In genomic region chr9:26955921-26956886, GRCh38 we compare ENCODE assay signal across 1 cellular context.
TF ChIP-seq lines count a peak whose summit lies in the region.

TSS of gene IFT74 (plus strand) at chr9:26956412. CDS start at chr9:26961968, 5,556 bp downstream.

TF ChIP-seq in HepG2, 621 proteins besides CTCF, POLR2A, EP300 and RAD21 (continued from another document and continues in another):
- 0 out of 2 replicates have a peak, but pooled peaks have one; percentile 20 for TF ChIP-seq ATF2 (CRISPR knock-in tag; IDR thresholded peaks at IDR 0.05)
- TF ChIP-seq ZBTB49 (CRISPR knock-in tag; IDR thresholded peaks at IDR 0.05; ENCODE audit: borderline replicate concordance): no peak
- TF ChIP-seq TCF12 (IDR thresholded peaks at IDR 0.05): no peak
- no peak for TF ChIP-seq TCF12 (CRISPR knock-in tag; IDR thresholded peaks at IDR 0.05)
- no peak for TF ChIP-seq ZNF430 (CRISPR knock-in tag; IDR thresholded peaks at IDR 0.05)
- no peak for TF ChIP-seq SNAPC4 (CRISPR knock-in tag; IDR thresholded peaks at IDR 0.05)
- TF ChIP-seq ZNF232 (CRISPR knock-in tag; IDR thresholded peaks at IDR 0.05; ENCODE audit: borderline replicate concordance): no peak
- TF ChIP-seq, protein P1, sequence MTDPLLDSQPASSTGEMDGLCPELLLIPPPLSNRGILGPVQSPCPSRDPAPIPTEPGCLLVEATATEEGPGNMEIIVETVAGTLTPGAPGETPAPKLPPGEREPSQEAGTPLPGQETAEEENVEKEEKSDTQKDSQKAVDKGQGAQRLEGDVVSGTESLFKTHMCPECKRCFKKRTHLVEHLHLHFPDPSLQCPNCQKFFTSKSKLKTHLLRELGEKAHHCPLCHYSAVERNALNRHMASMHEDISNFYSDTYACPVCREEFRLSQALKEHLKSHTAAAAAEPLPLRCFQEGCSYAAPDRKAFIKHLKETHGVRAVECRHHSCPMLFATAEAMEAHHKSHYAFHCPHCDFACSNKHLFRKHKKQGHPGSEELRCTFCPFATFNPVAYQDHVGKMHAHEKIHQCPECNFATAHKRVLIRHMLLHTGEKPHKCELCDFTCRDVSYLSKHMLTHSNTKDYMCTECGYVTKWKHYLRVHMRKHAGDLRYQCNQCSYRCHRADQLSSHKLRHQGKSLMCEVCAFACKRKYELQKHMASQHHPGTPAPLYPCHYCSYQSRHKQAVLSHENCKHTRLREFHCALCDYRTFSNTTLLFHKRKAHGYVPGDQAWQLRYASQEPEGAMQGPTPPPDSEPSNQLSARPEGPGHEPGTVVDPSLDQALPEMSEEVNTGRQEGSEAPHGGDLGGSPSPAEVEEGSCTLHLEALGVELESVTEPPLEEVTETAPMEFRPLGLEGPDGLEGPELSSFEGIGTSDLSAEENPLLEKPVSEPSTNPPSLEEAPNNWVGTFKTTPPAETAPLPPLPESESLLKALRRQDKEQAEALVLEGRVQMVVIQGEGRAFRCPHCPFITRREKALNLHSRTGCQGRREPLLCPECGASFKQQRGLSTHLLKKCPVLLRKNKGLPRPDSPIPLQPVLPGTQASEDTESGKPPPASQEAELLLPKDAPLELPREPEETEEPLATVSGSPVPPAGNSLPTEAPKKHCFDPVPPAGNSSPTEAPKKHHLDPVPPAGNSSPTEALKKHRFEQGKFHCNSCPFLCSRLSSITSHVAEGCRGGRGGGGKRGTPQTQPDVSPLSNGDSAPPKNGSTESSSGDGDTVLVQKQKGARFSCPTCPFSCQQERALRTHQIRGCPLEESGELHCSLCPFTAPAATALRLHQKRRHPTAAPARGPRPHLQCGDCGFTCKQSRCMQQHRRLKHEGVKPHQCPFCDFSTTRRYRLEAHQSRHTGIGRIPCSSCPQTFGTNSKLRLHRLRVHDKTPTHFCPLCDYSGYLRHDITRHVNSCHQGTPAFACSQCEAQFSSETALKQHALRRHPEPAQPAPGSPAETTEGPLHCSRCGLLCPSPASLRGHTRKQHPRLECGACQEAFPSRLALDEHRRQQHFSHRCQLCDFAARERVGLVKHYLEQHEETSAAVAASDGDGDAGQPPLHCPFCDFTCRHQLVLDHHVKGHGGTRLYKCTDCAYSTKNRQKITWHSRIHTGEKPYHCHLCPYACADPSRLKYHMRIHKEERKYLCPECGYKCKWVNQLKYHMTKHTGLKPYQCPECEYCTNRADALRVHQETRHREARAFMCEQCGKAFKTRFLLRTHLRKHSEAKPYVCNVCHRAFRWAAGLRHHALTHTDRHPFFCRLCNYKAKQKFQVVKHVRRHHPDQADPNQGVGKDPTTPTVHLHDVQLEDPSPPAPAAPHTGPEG (CRISPR knock-in tag; IDR thresholded peaks at IDR 0.05): peak; percentile 97
- TF ChIP-seq HOMEZ (CRISPR knock-in tag; IDR thresholded peaks at IDR 0.05; ENCODE audit: low read depth): no peak
- no peak; the same call in 1 of the 2 replicates for TF ChIP-seq MEF2D (CRISPR knock-in tag; IDR thresholded peaks at IDR 0.05)
- TF ChIP-seq KMT2A (CRISPR knock-in tag; IDR thresholded peaks at IDR 0.05): peak; percentile 86
- TF ChIP-seq, protein P2, sequence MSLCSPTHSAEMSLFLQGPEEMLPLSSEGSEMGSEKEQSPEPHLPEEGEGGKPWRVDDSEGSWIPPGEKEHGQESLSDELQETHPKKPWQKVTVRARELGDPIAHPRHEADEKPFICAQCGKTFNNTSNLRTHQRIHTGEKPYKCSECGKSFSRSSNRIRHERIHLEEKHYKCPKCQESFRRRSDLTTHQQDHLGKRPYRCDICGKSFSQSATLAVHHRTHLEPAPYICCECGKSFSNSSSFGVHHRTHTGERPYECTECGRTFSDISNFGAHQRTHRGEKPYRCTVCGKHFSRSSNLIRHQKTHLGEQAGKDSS (CRISPR knock-in tag; IDR thresholded peaks at IDR 0.05; ENCODE audit: borderline replicate concordance, low read depth): no peak
- peak; percentile 96 for TF ChIP-seq ASH2L (IDR thresholded peaks at IDR 0.05; ENCODE audit: insufficient read length, low read depth, low read length)
- TF ChIP-seq MTERF4 (CRISPR knock-in tag; IDR thresholded peaks at IDR 0.05): peak; percentile 86; the same call in 1 of the 2 replicates
- 0 out of 2 replicates have a peak, but pooled peaks have one; percentile 47 for TF ChIP-seq LCORL (IDR thresholded peaks at IDR 0.05)
- TF ChIP-seq LCORL (CRISPR knock-in tag; IDR thresholded peaks at IDR 0.05): no peak
- TF ChIP-seq CCDC6 (CRISPR knock-in tag; IDR thresholded peaks at IDR 0.05): 0 out of 2 replicates have a peak, but pooled peaks have one; percentile 31
- peak; percentile 48; the same call in 1 of the 2 replicates for TF ChIP-seq FOXK1 (CRISPR knock-in tag; IDR thresholded peaks at IDR 0.05; ENCODE audit: borderline replicate concordance, low read depth)
- TF ChIP-seq NCOR1 (IDR thresholded peaks at IDR 0.05; ENCODE audit: borderline replicate concordance, low read length): no peak
- no peak for TF ChIP-seq CHD4 (IDR thresholded peaks at IDR 0.05; ENCODE audit: borderline replicate concordance, low read length)
- TF ChIP-seq ZNF790 (CRISPR knock-in tag; IDR thresholded peaks at IDR 0.05; ENCODE audit: borderline replicate concordance): no peak
- TF ChIP-seq SPEN (CRISPR knock-in tag; IDR thresholded peaks at IDR 0.05; ENCODE audit: low read depth): peak; percentile 83; the same call in 1 of the 2 replicates
- no peak for TF ChIP-seq CREB1 (IDR thresholded peaks at IDR 0.05)
- TF ChIP-seq CREB1 (CRISPR knock-in tag; IDR thresholded peaks at IDR 0.05): peak; percentile 69
- no peak for TF ChIP-seq MXD1 (CRISPR knock-in tag; IDR thresholded peaks at IDR 0.05)
- TF ChIP-seq CREM (IDR thresholded peaks at IDR 0.05): peak; percentile 34; the same call in 1 of the 2 replicates
- TF ChIP-seq CREM (CRISPR knock-in tag; IDR thresholded peaks at IDR 0.05): no peak
- TF ChIP-seq BRD4 (CRISPR knock-in tag; IDR thresholded peaks at IDR 0.05): no peak
- peak; percentile 48; the same call in 1 of the 2 replicates for TF ChIP-seq GATAD2A (CRISPR knock-in tag; IDR thresholded peaks at IDR 0.05)
- no peak for TF ChIP-seq KAT2B (IDR thresholded peaks at IDR 0.05; ENCODE audit: borderline replicate concordance, low read depth, low read length)
- TF ChIP-seq KDM6A (CRISPR knock-in tag; IDR thresholded peaks at IDR 0.05; ENCODE audit: low read depth): no peak
- no peak for TF ChIP-seq ZNF224 (CRISPR knock-in tag; IDR thresholded peaks at IDR 0.05)
- TF ChIP-seq ZNF138 (CRISPR knock-in tag; IDR thresholded peaks at IDR 0.05; ENCODE audit: low read depth): no peak
- no peak for TF ChIP-seq SIN3B (IDR thresholded peaks at IDR 0.05; ENCODE audit: low read length)
- TF ChIP-seq POLR2AphosphoS2 (IDR thresholded peaks at IDR 0.05; ENCODE audit: low read depth, low read length): no peak
- TF ChIP-seq ZNF564 (CRISPR knock-in tag; IDR thresholded peaks at IDR 0.05): no peak
- no peak for TF ChIP-seq ZNF121 (CRISPR knock-in tag; IDR thresholded peaks at IDR 0.05)
- TF ChIP-seq THAP11 (CRISPR knock-in tag; IDR thresholded peaks at IDR 0.05): peak; percentile 84
- TF ChIP-seq SOX13 (IDR thresholded peaks at IDR 0.05): no peak
- TF ChIP-seq SOX13 (CRISPR knock-in tag; conservative IDR thresholded peaks at IDR 0.05 in 1 of 2, IDR thresholded peaks at IDR 0.05 in 1 of 2): peak in 1 of 2 experiments; percentile 10; a peak in 1 of 4 replicates
